ENCODE assay signal across 8 cellular contexts in genomic region chr2:133780099-133780996, GRCh38.
DNase-seq lines count a peak whose midpoint lies in the region; ATAC-seq and TF ChIP-seq lines count a peak whose summit lies in the region.

No MANE protein-coding gene starts in this region.

- H3K36me3 Mint-ChIP-seq in activated T-cell treated with anti-CD3 and anti-CD28 coated beads, Interleukin-2, amount 50 U/mL, for 4 hours (ENCODE audit: insufficient read depth) = no peaks in the 10 kb centered on the region
- H3K36me3 Mint-ChIP-seq in activated CD4-positive, alpha-beta memory T cell treated with anti-CD3 and anti-CD28 coated beads, Interleukin-2, amount 10 ng/mL, durations not matched to agents 7 days and 5 days (ENCODE audit: low read depth) = no peaks in the 10 kb centered on the region

- POLR2A ChIA-PET in activated CD4-positive, alpha-beta memory T cell treated with anti-CD3 and anti-CD28 coated beads, Interleukin-2, amount 10 ng/mL, durations not matched to agents 7 days and 5 days (lab: Charles Lee) = no interaction called here

- H3K4me1 Mint-ChIP-seq in activated T-cell treated with anti-CD3 and anti-CD28 coated beads, Interleukin-2, amount 50 U/mL, for 4 hours (ENCODE audit: low read depth) = no peaks in the 10 kb centered on the region
- no peaks in the 10 kb centered on the region for H3K4me1 Mint-ChIP-seq in activated CD4-positive, alpha-beta memory T cell treated with anti-CD3 and anti-CD28 coated beads, Interleukin-2, amount 10 ng/mL, durations not matched to agents 7 days and 5 days

- H3K27ac Mint-ChIP-seq in activated CD4-positive, alpha-beta memory T cell treated with anti-CD3 and anti-CD28 coated beads, Interleukin-2, amount 10 ng/mL, durations not matched to agents 7 days and 5 days = no peak overlapping the region

- TF ChIP-seq CTCF in heart right ventricle (IDR thresholded peaks at IDR 0.05) = peak; percentile 47 to 83 (median 77)

- peaks cover 0 to 9% (median 0%) of the 10 kb centered on the region in 9 donors for H3K4me1 ChIP-seq in heart right ventricle
- no peaks in the 10 kb centered on the region for H3K4me1 ChIP-seq in effector memory CD4-positive, alpha-beta T cell (ENCODE audit: control insufficient read depth, insufficient read depth, low read length, poor library complexity, severe bottlenecking)

- H3K9me3 Mint-ChIP-seq in activated T-cell treated with anti-CD3 and anti-CD28 coated beads, Interleukin-2, amount 50 U/mL, for 4 hours = no peaks in the 10 kb centered on the region
- H3K9me3 Mint-ChIP-seq in activated CD4-positive, alpha-beta memory T cell treated with anti-CD3 and anti-CD28 coated beads, Interleukin-2, amount 10 ng/mL, durations not matched to agents 7 days and 5 days = no peaks in the 10 kb centered on the region

- no peak overlapping the region for H3K27ac ChIP-seq in heart right ventricle
- no peak overlapping the region for H3K27ac ChIP-seq in effector memory CD4-positive, alpha-beta T cell (ENCODE audit: insufficient read depth, low read length, poor library complexity, severe bottlenecking)

- H3K36me3 ChIP-seq in heart right ventricle = no peaks in the 10 kb centered on the region
- no peaks in the 10 kb centered on the region for H3K36me3 ChIP-seq in effector memory CD4-positive, alpha-beta T cell (ENCODE audit: control insufficient read depth, insufficient read depth, low read length)

- peaks cover 0 to 12% (median 0%) of the 10 kb centered on the region in 11 donors for H3K9me3 ChIP-seq in heart right ventricle
- no peaks in the 10 kb centered on the region for H3K9me3 ChIP-seq in effector memory CD4-positive, alpha-beta T cell (ENCODE audit: control insufficient read depth, low read length)

- DNase-seq in activated T-cell treated with anti-CD3 and anti-CD28 coated beads, Interleukin-2, amount 50 U/mL, for 48 hours = peak; percentile 18 to 19
- no peak for DNase-seq in activated T-cell treated with anti-CD3 and anti-CD28 coated beads, Interleukin-2, amount 50 U/mL, for 4 hours
- DNase-seq in NCI-H2171 (lab: John Stamatoyannopoulos, UW) = peak; percentile 34
- peak; percentile 22 for DNase-seq in activated CD4-positive, alpha-beta memory T cell treated with anti-CD3 and anti-CD28 coated beads, Interleukin-2, amount 10 ng/mL, durations not matched to agents 7 days and 5 days
- peak in 1 of 2 donors; percentile 69 for DNase-seq in heart right ventricle
- peak; percentile 73 for DNase-seq in retina
- DNase-seq in effector memory CD4-positive, alpha-beta T cell = no peak

- H3K27me3 Mint-ChIP-seq in activated T-cell treated with anti-CD3 and anti-CD28 coated beads, Interleukin-2, amount 50 U/mL, for 4 hours (ENCODE audit: low read depth) = no peaks in the 10 kb centered on the region
- no peaks in the 10 kb centered on the region for H3K27me3 Mint-ChIP-seq in activated CD4-positive, alpha-beta memory T cell treated with anti-CD3 and anti-CD28 coated beads, Interleukin-2, amount 10 ng/mL, durations not matched to agents 7 days and 5 days

- 54 to 55% methylated on average over 12 of the region's 12 CpGs for WGBS in heart right ventricle, 2 donors

- no peak for ATAC-seq in activated T-cell treated with anti-CD3 and anti-CD28 coated beads, Interleukin-2, amount 50 U/mL, for 4 hours
- ATAC-seq in HG02623 (IDR thresholded peaks at IDR 0.05; ENCODE audit: unreplicated experiment) = peak; percentile 64
- ATAC-seq in heart right ventricle = peak in 7 of 8 donors; percentile 49 to 77 (median 67)

- intact Hi-C loops in heart right ventricle (cut with DNase I) = loop anchor here in 3 of 10 donors (5.0 to 10.0 kb wide), 4 partner anchors 213 to 516 kb away; partner anchors contain the start of gene NCKAP5 (in 2 of the 3)

- CTCF ChIA-PET in activated CD4-positive, alpha-beta memory T cell treated with anti-CD3 and anti-CD28 coated beads, Interleukin-2, amount 10 ng/mL, durations not matched to agents 7 days and 5 days (lab: Charles Lee) = interaction anchor here (0.8 to 1.4 kb wide), 4 partner anchors 9 to 1233 kb away, joined by 3 to 4 read pairs (median 4); no protein-coding TSS in a partner anchor

- H3K4me3 ChIP-seq in heart right ventricle = no peak overlapping the region
- no peak overlapping the region for H3K4me3 ChIP-seq in effector memory CD4-positive, alpha-beta T cell (ENCODE audit: insufficient read depth, low read depth, low read length, poor library complexity, severe bottlenecking)

- H3K27me3 ChIP-seq in heart right ventricle = no peaks in the 10 kb centered on the region
- H3K27me3 ChIP-seq in effector memory CD4-positive, alpha-beta T cell (replicated peaks; ENCODE audit: control insufficient read depth, insufficient read depth, low read length, poor library complexity, severe bottlenecking) = no peaks in the 10 kb centered on the region

- H3K4me3 Mint-ChIP-seq in activated T-cell treated with anti-CD3 and anti-CD28 coated beads, Interleukin-2, amount 50 U/mL, for 4 hours = no peak overlapping the region
- no peak overlapping the region for H3K4me3 Mint-ChIP-seq in activated CD4-positive, alpha-beta memory T cell treated with anti-CD3 and anti-CD28 coated beads, Interleukin-2, amount 10 ng/mL, durations not matched to agents 7 days and 5 days

Comparison
In these comparisons a context has a peak if more than half of its experiments do, and no peak if none do; other contexts are left out.
1. DNase-seq: peak in activated T-cell treated with anti-CD3 and anti-CD28 coated beads, Interleukin-2, amount 50 U/mL, for 48 hours (2 of 2), NCI-H2171 (single experiment), activated CD4-positive, alpha-beta memory T cell treated with anti-CD3 and anti-CD28 coated beads, Interleukin-2, amount 10 ng/mL, durations not matched to agents 7 days and 5 days (single experiment) and retina (single experiment); none in activated T-cell treated with anti-CD3 and anti-CD28 coated beads, Interleukin-2, amount 50 U/mL, for 4 hours (single experiment) and effector memory CD4-positive, alpha-beta T cell (0 of 3).
2. ATAC-seq: peak in HG02623 (single experiment) and heart right ventricle (7 of 8); none in activated T-cell treated with anti-CD3 and anti-CD28 coated beads, Interleukin-2, amount 50 U/mL, for 4 hours (0 of 2).